1 cellular context compared by ENCODE assay signal in genomic region chr7:93055543-93056107, GRCh38.
TF ChIP-seq lines count a peak whose summit lies in the region.

No MANE protein-coding gene starts in this region.

TF ChIP-seq in GM12878, 131 proteins besides CTCF, POLR2A, EP300 and RAD21 (continued from another document):
- TF ChIP-seq, protein P1, sequence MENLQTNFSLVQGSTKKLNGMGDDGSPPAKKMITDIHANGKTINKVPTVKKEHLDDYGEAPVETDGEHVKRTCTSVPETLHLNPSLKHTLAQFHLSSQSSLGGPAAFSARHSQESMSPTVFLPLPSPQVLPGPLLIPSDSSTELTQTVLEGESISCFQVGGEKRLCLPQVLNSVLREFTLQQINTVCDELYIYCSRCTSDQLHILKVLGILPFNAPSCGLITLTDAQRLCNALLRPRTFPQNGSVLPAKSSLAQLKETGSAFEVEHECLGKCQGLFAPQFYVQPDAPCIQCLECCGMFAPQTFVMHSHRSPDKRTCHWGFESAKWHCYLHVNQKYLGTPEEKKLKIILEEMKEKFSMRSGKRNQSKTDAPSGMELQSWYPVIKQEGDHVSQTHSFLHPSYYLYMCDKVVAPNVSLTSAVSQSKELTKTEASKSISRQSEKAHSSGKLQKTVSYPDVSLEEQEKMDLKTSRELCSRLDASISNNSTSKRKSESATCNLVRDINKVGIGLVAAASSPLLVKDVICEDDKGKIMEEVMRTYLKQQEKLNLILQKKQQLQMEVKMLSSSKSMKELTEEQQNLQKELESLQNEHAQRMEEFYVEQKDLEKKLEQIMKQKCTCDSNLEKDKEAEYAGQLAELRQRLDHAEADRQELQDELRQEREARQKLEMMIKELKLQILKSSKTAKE (IDR thresholded peaks at IDR 0.05; ENCODE audit: low read depth, poor library complexity, severe bottlenecking): peak; percentile 66
- TF ChIP-seq, protein P2, sequence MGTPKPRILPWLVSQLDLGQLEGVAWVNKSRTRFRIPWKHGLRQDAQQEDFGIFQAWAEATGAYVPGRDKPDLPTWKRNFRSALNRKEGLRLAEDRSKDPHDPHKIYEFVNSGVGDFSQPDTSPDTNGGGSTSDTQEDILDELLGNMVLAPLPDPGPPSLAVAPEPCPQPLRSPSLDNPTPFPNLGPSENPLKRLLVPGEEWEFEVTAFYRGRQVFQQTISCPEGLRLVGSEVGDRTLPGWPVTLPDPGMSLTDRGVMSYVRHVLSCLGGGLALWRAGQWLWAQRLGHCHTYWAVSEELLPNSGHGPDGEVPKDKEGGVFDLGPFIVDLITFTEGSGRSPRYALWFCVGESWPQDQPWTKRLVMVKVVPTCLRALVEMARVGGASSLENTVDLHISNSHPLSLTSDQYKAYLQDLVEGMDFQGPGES (IDR thresholded peaks at IDR 0.05): no peak
- TF ChIP-seq MEF2B (IDR thresholded peaks at IDR 0.05; ENCODE audit: partially characterized antibody, poor library complexity, severe bottlenecking): peak; percentile 16
- TF ChIP-seq NFIC (IDR thresholded peaks at IDR 0.05; ENCODE audit: low read depth, low read length): no peak
- no peak for TF ChIP-seq ZNF217 (IDR thresholded peaks at IDR 0.05)
- TF ChIP-seq FOXM1 (IDR thresholded peaks at IDR 0.05; ENCODE audit: low read depth, low read length): no peak
- TF ChIP-seq CBFB (IDR thresholded peaks at IDR 0.05; ENCODE audit: low read depth): no peak
- TF ChIP-seq, protein P3, sequence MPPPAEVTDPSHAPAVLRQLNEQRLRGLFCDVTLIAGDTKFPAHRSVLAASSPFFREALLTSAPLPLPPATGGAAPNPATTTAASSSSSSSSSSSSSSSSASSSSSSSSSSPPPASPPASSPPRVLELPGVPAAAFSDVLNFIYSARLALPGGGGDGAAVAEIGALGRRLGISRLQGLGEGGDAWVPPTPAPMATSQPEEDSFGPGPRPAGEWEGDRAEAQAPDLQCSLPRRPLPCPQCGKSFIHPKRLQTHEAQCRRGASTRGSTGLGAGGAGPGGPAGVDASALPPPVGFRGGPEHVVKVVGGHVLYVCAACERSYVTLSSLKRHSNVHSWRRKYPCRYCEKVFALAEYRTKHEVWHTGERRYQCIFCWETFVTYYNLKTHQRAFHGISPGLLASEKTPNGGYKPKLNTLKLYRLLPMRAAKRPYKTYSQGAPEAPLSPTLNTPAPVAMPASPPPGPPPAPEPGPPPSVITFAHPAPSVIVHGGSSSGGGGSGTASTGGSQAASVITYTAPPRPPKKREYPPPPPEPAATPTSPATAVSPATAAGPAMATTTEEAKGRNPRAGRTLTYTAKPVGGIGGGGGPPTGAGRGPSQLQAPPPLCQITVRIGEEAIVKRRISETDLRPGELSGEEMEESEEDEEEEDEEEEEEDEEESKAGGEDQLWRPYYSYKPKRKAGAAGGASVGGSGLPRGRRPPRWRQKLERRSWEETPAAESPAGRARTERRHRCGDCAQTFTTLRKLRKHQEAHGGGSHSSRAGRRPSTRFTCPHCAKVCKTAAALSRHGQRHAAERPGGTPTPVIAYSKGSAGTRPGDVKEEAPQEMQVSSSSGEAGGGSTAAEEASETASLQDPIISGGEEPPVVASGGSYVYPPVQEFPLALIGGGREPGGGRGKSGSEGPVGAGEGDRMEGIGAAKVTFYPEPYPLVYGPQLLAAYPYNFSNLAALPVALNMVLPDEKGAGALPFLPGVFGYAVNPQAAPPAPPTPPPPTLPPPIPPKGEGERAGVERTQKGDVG (CRISPR knock-in tag; IDR thresholded peaks at IDR 0.05): no peak
- TF ChIP-seq JUND (IDR thresholded peaks at IDR 0.05; ENCODE audit: low read depth, low read length): no peak
- no peak for TF ChIP-seq SMAD1 (IDR thresholded peaks at IDR 0.05; ENCODE audit: low read depth, partially characterized antibody)
- TF ChIP-seq SRF (IDR thresholded peaks at IDR 0.05; ENCODE audit: low read depth in 2 of 2, low read length in 2 of 2): no peak
- peak; percentile 85; the same call in 1 of the 2 replicates for TF ChIP-seq SMC3 (IDR thresholded peaks at IDR 0.05; ENCODE audit: borderline replicate concordance, low read length)
